1 cellular context compared by ENCODE assay signal in genomic region chr11:76283190-76283589, GRCh38.
TF ChIP-seq lines count a peak whose summit lies in the region.

No MANE protein-coding gene starts in this region.

TF ChIP-seq in GM12878, 131 proteins besides CTCF, POLR2A, EP300 and RAD21:
- TF ChIP-seq ZBED1 (IDR thresholded peaks at IDR 0.05; ENCODE audit: borderline replicate concordance): no peak
- TF ChIP-seq NR2F1 (conservative IDR thresholded peaks at IDR 0.05): peak; percentile 72
- peak in 1 of 2 experiments; percentile 24; a peak in 1 of 4 replicates for TF ChIP-seq BHLHE40 (IDR thresholded peaks at IDR 0.05; ENCODE audit: borderline replicate concordance in 1 of 2, low read depth in 2 of 2, low read length in 1 of 2)
- TF ChIP-seq, protein P1, sequence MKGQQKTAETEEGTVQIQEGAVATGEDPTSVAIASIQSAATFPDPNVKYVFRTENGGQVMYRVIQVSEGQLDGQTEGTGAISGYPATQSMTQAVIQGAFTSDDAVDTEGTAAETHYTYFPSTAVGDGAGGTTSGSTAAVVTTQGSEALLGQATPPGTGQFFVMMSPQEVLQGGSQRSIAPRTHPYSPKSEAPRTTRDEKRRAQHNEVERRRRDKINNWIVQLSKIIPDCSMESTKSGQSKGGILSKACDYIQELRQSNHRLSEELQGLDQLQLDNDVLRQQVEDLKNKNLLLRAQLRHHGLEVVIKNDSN (IDR thresholded peaks at IDR 0.05; ENCODE audit: borderline replicate concordance, extremely low read length, insufficient read depth, low read depth, low read length): peak; percentile 45
- 0 out of 2 replicates have a peak, but pooled peaks have one; percentile 10 for TF ChIP-seq IKZF1 (conservative IDR thresholded peaks at IDR 0.05)
- TF ChIP-seq, protein P2, sequence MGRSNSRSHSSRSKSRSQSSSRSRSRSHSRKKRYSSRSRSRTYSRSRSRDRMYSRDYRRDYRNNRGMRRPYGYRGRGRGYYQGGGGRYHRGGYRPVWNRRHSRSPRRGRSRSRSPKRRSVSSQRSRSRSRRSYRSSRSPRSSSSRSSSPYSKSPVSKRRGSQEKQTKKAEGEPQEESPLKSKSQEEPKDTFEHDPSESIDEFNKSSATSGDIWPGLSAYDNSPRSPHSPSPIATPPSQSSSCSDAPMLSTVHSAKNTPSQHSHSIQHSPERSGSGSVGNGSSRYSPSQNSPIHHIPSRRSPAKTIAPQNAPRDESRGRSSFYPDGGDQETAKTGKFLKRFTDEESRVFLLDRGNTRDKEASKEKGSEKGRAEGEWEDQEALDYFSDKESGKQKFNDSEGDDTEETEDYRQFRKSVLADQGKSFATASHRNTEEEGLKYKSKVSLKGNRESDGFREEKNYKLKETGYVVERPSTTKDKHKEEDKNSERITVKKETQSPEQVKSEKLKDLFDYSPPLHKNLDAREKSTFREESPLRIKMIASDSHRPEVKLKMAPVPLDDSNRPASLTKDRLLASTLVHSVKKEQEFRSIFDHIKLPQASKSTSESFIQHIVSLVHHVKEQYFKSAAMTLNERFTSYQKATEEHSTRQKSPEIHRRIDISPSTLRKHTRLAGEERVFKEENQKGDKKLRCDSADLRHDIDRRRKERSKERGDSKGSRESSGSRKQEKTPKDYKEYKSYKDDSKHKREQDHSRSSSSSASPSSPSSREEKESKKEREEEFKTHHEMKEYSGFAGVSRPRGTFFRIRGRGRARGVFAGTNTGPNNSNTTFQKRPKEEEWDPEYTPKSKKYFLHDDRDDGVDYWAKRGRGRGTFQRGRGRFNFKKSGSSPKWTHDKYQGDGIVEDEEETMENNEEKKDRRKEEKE (IDR thresholded peaks at IDR 0.05): no peak
- peak; percentile 22 for TF ChIP-seq MEF2B (IDR thresholded peaks at IDR 0.05; ENCODE audit: partially characterized antibody, poor library complexity, severe bottlenecking)
